Comparison of ENCODE assay signal across 18 cellular contexts in the genomic region with DNA sequence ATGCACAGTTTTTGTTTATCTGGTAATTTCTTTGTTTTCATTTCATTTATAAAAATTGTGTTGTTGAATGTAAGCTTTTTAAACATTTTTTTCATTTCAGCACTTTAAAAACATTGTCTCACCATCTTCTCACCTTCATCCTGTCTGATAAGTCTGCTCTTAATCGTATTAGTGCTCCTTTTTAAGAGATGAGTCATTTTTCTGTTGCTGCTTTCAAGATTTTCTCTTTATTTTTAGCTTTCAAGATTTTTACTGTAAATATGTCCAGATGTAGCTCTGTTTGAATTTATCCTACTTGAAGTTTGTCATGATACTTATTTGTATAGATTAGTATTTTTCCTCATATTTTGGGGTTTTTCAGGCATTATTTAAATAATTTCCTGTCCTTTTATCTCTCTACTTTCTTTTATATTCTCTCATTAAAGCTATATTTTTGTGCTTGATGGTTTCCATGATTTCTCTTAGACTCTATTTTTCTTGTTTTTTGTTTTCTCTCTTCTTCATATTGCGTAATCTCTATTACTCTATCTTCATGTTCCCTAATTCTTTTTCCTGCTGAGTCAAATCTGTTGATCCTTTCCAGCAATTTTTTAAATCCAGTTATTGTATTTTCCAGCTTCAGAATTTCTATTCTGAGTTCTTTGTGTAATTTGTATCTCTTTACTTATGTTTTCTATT.
"Had no signal": no experiment of that assay in that cellular context is flagged by ENCODE, and none has a peak within 500 bp of the region (broad histone marks: within the 10 kb centered on the region; RNA-seq: fewer than 3 reads in every experiment).

No MANE protein-coding gene starts in this region.

- H3K4me3 ChIP-seq: adrenal gland, K562 had no signal

- DNase-seq: activated CD4-positive, alpha-beta T cell treated with anti-CD3 and anti-CD28 coated beads for 4 hours; activated CD8-positive, alpha-beta memory T cell treated with anti-CD3 and anti-CD28 coated beads, Interleukin-2, amount 50 U/mL, for 4 hours; activated CD8-positive, alpha-beta T cell treated with anti-CD3 and anti-CD28 coated beads for 36 hours; activated naive CD4-positive, alpha-beta T cell treated with anti-CD3 and anti-CD28 coated beads, Interleukin-2, amount 50 U/mL, for 16 hours; activated naive CD8-positive, alpha-beta T cell treated with anti-CD3 and anti-CD28 coated beads, Interleukin-2, amount 10 ng/mL, durations not matched to agents 7 days and 5 days; activated T-cell treated with anti-CD3 and anti-CD28 coated beads, Interleukin-2, amount 50 U/mL, for 1 hour; adrenal gland; anterior cingulate cortex; cerebellar nuclear complex; Karpas-422; NCI-H1048; NCI-H2029; NCI-H345; NCI-H510A; NCI-H526 treated with DMSO at 0.1 percent for 48 hours; SIG-M5 had no signal

- H3K36me3 ChIP-seq: adrenal gland had no signal

- H3K27me3 ChIP-seq: adrenal gland had no signal

- H3K27ac ChIP-seq: adrenal gland had no signal

- ATAC-seq: activated CD4-positive, CD25-positive, alpha-beta regulatory T cell treated with anti-CD3 and anti-CD28 coated beads, Interleukin-2, amount 50 U/mL, for 24 hours; activated CD8-positive, alpha-beta T cell treated with anti-CD3 and anti-CD28 coated beads for 36 hours; K562 had no signal
